ENCODE assay signal across 13 cellular contexts in the genomic region with DNA sequence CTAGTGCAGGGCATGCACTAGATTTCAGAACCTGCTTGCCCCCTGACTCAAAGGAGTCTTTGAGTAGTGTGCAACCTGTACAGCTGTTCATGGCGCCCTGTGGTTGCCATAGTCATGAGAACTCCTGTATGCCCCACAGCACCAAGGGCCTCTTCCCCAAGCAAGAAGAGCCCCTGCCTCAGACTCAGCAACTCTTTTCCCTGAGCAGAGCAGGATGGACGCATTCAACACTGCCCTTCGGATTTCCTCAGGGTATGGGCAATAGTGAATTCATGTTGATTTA.
DNase-seq lines count a peak whose midpoint lies in the region; ATAC-seq and TF ChIP-seq lines count a peak whose summit lies in the region.
"Had no signal": no experiment of that assay in that cellular context is flagged by ENCODE, and none has a peak within 500 bp of the region (broad histone marks: within the 10 kb centered on the region; RNA-seq: fewer than 3 reads in every experiment).

No MANE protein-coding gene starts in this region.

- no peak for ATAC-seq in HG03039 (IDR thresholded peaks at IDR 0.05; ENCODE audit: unreplicated experiment)

- TF ChIP-seq EP300 in esophagus muscularis mucosa (IDR thresholded peaks at IDR 0.05) = no peak

- H3K9me3 ChIP-seq in BE2C = no peaks in the 10 kb centered on the region
- no peaks in the 10 kb centered on the region for H3K9me3 ChIP-seq in Karpas-422 (ENCODE audit: low read length)
- no peaks in the 10 kb centered on the region for H3K9me3 ChIP-seq in esophagus muscularis mucosa
- no peaks in the 10 kb centered on the region for H3K9me3 ChIP-seq in skeletal muscle satellite cell (replicated peaks; ENCODE audit: low read length)

- H3K27me3 ChIP-seq in BE2C = no peaks in the 10 kb centered on the region
- H3K27me3 ChIP-seq in Karpas-422 (ENCODE audit: low read length) = no peaks in the 10 kb centered on the region
- H3K27me3 ChIP-seq in esophagus muscularis mucosa = no peaks in the 10 kb centered on the region
- H3K27me3 ChIP-seq in skeletal muscle satellite cell (ENCODE audit: control insufficient read depth, insufficient read depth, low read length) = peaks cover 4% of the 10 kb centered on the region
- H3K27me3 ChIP-seq: neural progenitor cell had no signal

- H3K79me2 ChIP-seq in Karpas-422 (ENCODE audit: low read length) = no peaks in the 10 kb centered on the region

- H4K20me1 ChIP-seq in Karpas-422 (ENCODE audit: insufficient read depth, low read depth, low read length) = no peaks in the 10 kb centered on the region

- H3K9ac ChIP-seq in Karpas-422 (ENCODE audit: low read length) (peak overlapping the region; percentile 71; the same call in 1 of the 2 replicates), skeletal muscle satellite cell (ENCODE audit: low read depth, low read length) (no peak overlapping the region)
- H3K9ac ChIP-seq: neural progenitor cell had no signal

- peak overlapping the region; percentile 34; the same call in 1 of the 2 replicates for H3K4me3 ChIP-seq in BE2C (ENCODE audit: low read depth, low read length)
- peak overlapping the region; percentile 36; the same call in 1 of the 2 replicates for H3K4me3 ChIP-seq in Karpas-422 (ENCODE audit: low read length)
- H3K4me3 ChIP-seq in esophagus muscularis mucosa = no peak overlapping the region
- no peak overlapping the region for H3K4me3 ChIP-seq in skeletal muscle satellite cell (ENCODE audit: low read length)
- H3K4me3 ChIP-seq in foreskin fibroblast (ENCODE audit: low read depth in 1 of 2, low read length in 2 of 2) = no peak overlapping the region
- H3K4me3 ChIP-seq: neural progenitor cell had no signal

- no peak for TF ChIP-seq CTCF in BE2C (IDR thresholded peaks at IDR 0.05; ENCODE audit: low read depth, low read length)
- TF ChIP-seq CTCF in esophagus muscularis mucosa (IDR thresholded peaks at IDR 0.05) = no peak
- TF ChIP-seq CTCF in foreskin fibroblast (IDR thresholded peaks at IDR 0.05; ENCODE audit: low read depth, low read length) = no peak

- no peak overlapping the region for H2AFZ ChIP-seq in Karpas-422 (ENCODE audit: low read length)

- H3K36me3 ChIP-seq in BE2C (no peaks in the 10 kb centered on the region), Karpas-422 (ENCODE audit: insufficient read depth, low read length) (no peaks in the 10 kb centered on the region), esophagus muscularis mucosa (no peaks in the 10 kb centered on the region), skeletal muscle satellite cell (ENCODE audit: insufficient read depth, low read length) (no peaks in the 10 kb centered on the region)
- H3K36me3 ChIP-seq: neural progenitor cell had no signal

- TF ChIP-seq POLR2A in esophagus muscularis mucosa (IDR thresholded peaks at IDR 0.05; ENCODE audit: low read depth) = no peak

- intact Hi-C loops in esophagus muscularis mucosa (cut with DNase I) = loop anchor here (5.0 kb wide), 1 partner anchor 90 kb away; the partner anchor contains the start of gene KLF13

- peaks cover 16% of the 10 kb centered on the region for H3K4me1 ChIP-seq in BE2C
- H3K4me1 ChIP-seq in Karpas-422 (ENCODE audit: low read length) = peaks cover 66% of the 10 kb centered on the region
- peaks cover 24 to 28% (median 26%) of the 10 kb centered on the region in 4 donors for H3K4me1 ChIP-seq in esophagus muscularis mucosa
- H3K4me1 ChIP-seq in skeletal muscle satellite cell (ENCODE audit: control insufficient read depth, insufficient read depth, low read length) = peaks cover 11% of the 10 kb centered on the region

- H3K27ac ChIP-seq in Karpas-422 (ENCODE audit: low read length) (peak overlapping the region; percentile 99), esophagus muscularis mucosa (replicated peaks in 1 of 4) (peak overlapping the region; percentile 82 to 92 (median 86))
- H3K27ac ChIP-seq: neural progenitor cell had no signal

- H3K4me2 ChIP-seq in Karpas-422 (ENCODE audit: low read depth, low read length, poor library complexity, severe bottlenecking) (peak overlapping the region; percentile 70), skeletal muscle satellite cell (ENCODE audit: low read length) (peak overlapping the region; percentile 69)
- H3K4me2 ChIP-seq: neural progenitor cell had no signal

- DNase-seq in BE2C = no peak
- DNase-seq in Karpas-422 = no peak
- no peak for DNase-seq in esophagus muscularis mucosa (ENCODE audit: extremely low spot score)
- no peak for DNase-seq in foreskin fibroblast
- no peak for DNase-seq in RPMI8226
- DNase-seq in NOMO-1 (lab: John Stamatoyannopoulos, UW; ENCODE audit: unreplicated experiment in 2 of 2) = no peak
- DNase-seq: activated CD4-positive, alpha-beta T cell treated with anti-CD3 and anti-CD28 coated beads for 1 hour; CD4-positive, alpha-beta T cell; effector memory CD4-positive, alpha-beta T cell; GF-D8 had no signal

- no peaks in the 10 kb centered on the region for H3K9me2 ChIP-seq in Karpas-422 (replicated peaks; ENCODE audit: insufficient read depth, low read length)

- 98% methylated on average over 3 of the region's 3 CpGs for WGBS in esophagus muscularis mucosa

Comparison
In these comparisons a context has a peak if more than half of its experiments do, and no peak if none do; other contexts are left out.
1. H3K4me3 ChIP-seq: peak in BE2C (single experiment) and Karpas-422 (single experiment); none in esophagus muscularis mucosa (0 of 4), skeletal muscle satellite cell (single experiment) and foreskin fibroblast (0 of 2).